ENCODE assay signal across 8 cellular contexts in the genomic region with DNA sequence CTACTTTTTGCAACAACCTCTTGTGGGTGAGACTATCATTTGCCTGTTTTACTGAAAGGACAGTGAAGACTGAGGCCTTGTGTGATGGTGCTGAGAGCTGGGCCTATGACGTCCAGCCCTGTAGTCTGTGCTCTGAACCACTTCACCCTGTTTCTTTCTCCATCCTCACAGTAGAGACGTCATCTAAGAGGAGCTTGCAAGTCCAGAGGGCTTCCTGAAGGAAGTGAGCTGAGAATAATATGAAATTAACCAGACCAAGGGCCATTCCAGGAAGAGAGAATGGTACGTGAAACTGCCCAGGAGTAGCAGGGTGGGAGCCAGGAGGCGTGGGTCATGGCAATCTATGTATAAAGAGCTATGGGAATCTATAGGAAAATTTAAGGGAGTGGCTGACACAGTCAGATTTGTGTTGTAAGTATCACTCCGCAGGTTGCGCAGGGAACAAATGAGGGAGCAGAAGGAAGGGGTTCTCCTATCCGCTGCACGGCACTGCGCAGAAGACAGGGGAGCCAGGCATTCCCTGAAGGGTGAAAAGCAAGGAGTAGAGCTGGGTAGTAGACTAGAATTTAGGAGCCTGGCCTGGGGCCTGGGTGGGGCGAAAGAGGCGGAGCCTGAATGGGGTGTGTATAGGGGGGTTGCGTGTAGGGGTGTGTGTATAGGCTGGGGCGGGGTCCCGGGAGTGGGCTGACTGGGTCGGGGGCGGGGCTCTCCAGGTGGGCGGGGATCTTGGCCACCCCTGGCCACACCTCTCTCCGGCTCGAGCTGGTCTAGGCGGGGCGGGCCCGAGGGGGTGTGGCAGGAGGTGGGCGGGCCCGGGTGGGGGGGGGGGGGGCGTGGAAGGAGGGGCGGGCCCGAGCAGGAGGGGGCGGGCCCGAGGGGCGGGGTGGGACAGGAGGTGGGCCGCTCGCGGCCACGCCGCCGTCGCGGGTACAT. TPM values are rescaled to one million over a fixed set of nuclear protein-coding genes. Genes with fewer than 3 reads are reported as not detected.
DNase-seq lines count a peak whose midpoint lies in the region; FAIRE-seq and TF ChIP-seq lines count a peak whose summit lies in the region.

A gene (plus strand): TSS at position 931 of the 933 bp plus-strand sequence. CDS start 2,688 bp downstream, outside the sequence.

- TF ChIP-seq POLR2A in H54 (IDR thresholded peaks at IDR 0.05; ENCODE audit: low read depth, low read length) (no peak), NB4 (IDR thresholded peaks at IDR 0.05; ENCODE audit: extremely low read depth, insufficient read length) (no peak)

- H3K27me3 Mint-ChIP-seq in dendritic cell treated with granulocyte-macrophage colony-stimulating factor and Interleukin-4, amounts not matched to agents 40 ng/mL and 50 ng/mL, for 4 days = peaks cover 41% of the 10 kb centered on the region

- FAIRE-seq in H54 (lab: Jason Lieb, UNC) = no peak

- DNase-seq in ELF-1 (ENCODE audit: low read depth, low spot score) = peak; percentile 83
- peak; percentile 63 for DNase-seq in H54 (ENCODE audit: insufficient read length, low spot score)
- DNase-seq in NB4 (ENCODE audit: low read depth) = peak; percentile 72
- DNase-seq in activated CD4-positive, CD25-positive, alpha-beta regulatory T cell (lab: John Stamatoyannopoulos, UW) = peak; percentile 34 to 53 (median 44)
- DNase-seq in lung microvascular endothelial cell (ENCODE audit: low read depth in 2 of 2) = peak; percentile 54 to 72
- DNase-seq in stimulated activated CD8-positive, alpha-beta memory T cell treated with anti-CD3 and anti-CD28 coated beads, Interleukin-15, amount 100 ng/mL, for 48 hours (ENCODE audit: low read depth in 2 of 2) = peak; percentile 34 to 36
- DNase-seq in cerebellar nuclear complex (lab: John Stamatoyannopoulos, UW) = no peak

- no peaks in the 10 kb centered on the region for H3K36me3 Mint-ChIP-seq in dendritic cell treated with granulocyte-macrophage colony-stimulating factor and Interleukin-4, amounts not matched to agents 40 ng/mL and 50 ng/mL, for 4 days (ENCODE audit: low read depth)

- no peak within 1 kb of the TSS for H3K27ac Mint-ChIP-seq in dendritic cell treated with granulocyte-macrophage colony-stimulating factor and Interleukin-4, amounts not matched to agents 40 ng/mL and 50 ng/mL, for 4 days

- H3K4me1 Mint-ChIP-seq in dendritic cell treated with granulocyte-macrophage colony-stimulating factor and Interleukin-4, amounts not matched to agents 40 ng/mL and 50 ng/mL, for 4 days (ENCODE audit: low read depth) = peaks cover 11% of the 10 kb centered on the region

- peak within 1 kb of the TSS; percentile 66 for H3K4me3 Mint-ChIP-seq in dendritic cell treated with granulocyte-macrophage colony-stimulating factor and Interleukin-4, amounts not matched to agents 40 ng/mL and 50 ng/mL, for 4 days

- no peaks in the 10 kb centered on the region for H3K9me3 Mint-ChIP-seq in dendritic cell treated with granulocyte-macrophage colony-stimulating factor and Interleukin-4, amounts not matched to agents 40 ng/mL and 50 ng/mL, for 4 days

- H3K4me3 ChIP-seq in NB4 (ENCODE audit: low read depth, low read length) = no peak within 1 kb of the TSS

- no peak for TF ChIP-seq CTCF in NB4 (IDR thresholded peaks at IDR 0.05; ENCODE audit: low read depth, low read length)

- intact Hi-C loops in dendritic cell treated with granulocyte-macrophage colony-stimulating factor and Interleukin-4, amounts not matched to agents 40 ng/mL and 50 ng/mL, for 4 days (cut with micrococcal nuclease) = no loop called here

RNA-seq across cellular contexts. Expression of the gene that starts here (rescaled TPM):
- 0.87 and 4.2 TPM in 2 replicates for total RNA-seq in lung microvascular endothelial cell

Comparison
In these comparisons a context has a peak if more than half of its experiments do, and no peak if none do; other contexts are left out.
1. DNase-seq: peak in ELF-1 (single experiment), H54 (single experiment), NB4 (single experiment), activated CD4-positive, CD25-positive, alpha-beta regulatory T cell (4 of 4), lung microvascular endothelial cell (2 of 2) and stimulated activated CD8-positive, alpha-beta memory T cell treated with anti-CD3 and anti-CD28 coated beads, Interleukin-15, amount 100 ng/mL, for 48 hours (2 of 2); none in cerebellar nuclear complex (0 of 2).